8 cellular contexts compared by ENCODE assay signal in genomic region chr11:43830928-43831440, GRCh38. TPM values are rescaled to one million over a fixed set of nuclear protein-coding genes. Genes with fewer than 3 reads are reported as not detected.
A peak's percentile ranks its signal among the peaks of the same experiment; 100 is the strongest.
DNase-seq lines count a peak whose midpoint lies in the region; ATAC-seq and TF ChIP-seq lines count a peak whose summit lies in the region.

No MANE protein-coding gene starts in this region.

- ATAC-seq in activated CD8-positive, alpha-beta memory T cell treated with anti-CD3 and anti-CD28 coated beads, Interleukin-2, amount 10 ng/mL, durations not matched to agents 7 days and 5 days = peak; percentile 78

- peak overlapping the region in 2 of 7 donors; percentile 58 to 85 for H3K27ac Mint-ChIP-seq in CD14-positive monocyte
- H3K27ac Mint-ChIP-seq in activated CD8-positive, alpha-beta memory T cell treated with anti-CD3 and anti-CD28 coated beads, Interleukin-2, amount 10 ng/mL, durations not matched to agents 7 days and 5 days = no peak overlapping the region

- no peaks in the 10 kb centered on the region for H3K27me3 Mint-ChIP-seq in CD14-positive monocyte (ENCODE audit: low read depth in 3 of 3)
- H3K27me3 Mint-ChIP-seq in activated CD8-positive, alpha-beta memory T cell treated with anti-CD3 and anti-CD28 coated beads, Interleukin-2, amount 10 ng/mL, durations not matched to agents 7 days and 5 days = no peaks in the 10 kb centered on the region

- H3K36me3 Mint-ChIP-seq in CD14-positive monocyte = peaks cover 10 to 32% of the 10 kb centered on the region in 2 donors
- H3K36me3 Mint-ChIP-seq in activated CD8-positive, alpha-beta memory T cell treated with anti-CD3 and anti-CD28 coated beads, Interleukin-2, amount 10 ng/mL, durations not matched to agents 7 days and 5 days = peaks cover 3% of the 10 kb centered on the region

- intact Hi-C loops in CD14-positive monocyte (cut with micrococcal nuclease) = no loop called here

- peaks cover 17% of the 10 kb centered on the region for H3K4me1 Mint-ChIP-seq in CD14-positive monocyte
- peaks cover 10% of the 10 kb centered on the region for H3K4me1 Mint-ChIP-seq in activated CD8-positive, alpha-beta memory T cell treated with anti-CD3 and anti-CD28 coated beads, Interleukin-2, amount 10 ng/mL, durations not matched to agents 7 days and 5 days

- DNase-seq in CD14-positive monocyte (ENCODE audit: low spot score) (peak; percentile 55), HS-5 (ENCODE audit: low read depth) (peak; percentile 99), fibroblast of villous mesenchyme (ENCODE audit: low read depth) (peak; percentile 98), NCI-H526 (lab: John Stamatoyannopoulos, UW) (no peak), NCI-H2029 treated with DMSO at 0.1 percent for 48 hours (lab: John Stamatoyannopoulos, UW) (no peak), retina (no peak)
- DNase-seq in activated CD8-positive, alpha-beta memory T cell treated with anti-CD3 and anti-CD28 coated beads, Interleukin-2, amount 10 ng/mL, durations not matched to agents 7 days and 5 days = peak; percentile 46
- DNase-seq in stimulated activated CD4-positive, alpha-beta T cell treated with anti-CD3 and anti-CD28 coated beads, Interleukin-12 subunit alpha, Interleukin-12 subunit beta, amount 100 ng/mL, for 48 hours (ENCODE audit: low read depth in 2 of 3, low spot score in 1 of 3) = peak; percentile 37 to 53 (median 41)

- H3K4me3 Mint-ChIP-seq in CD14-positive monocyte = no peak overlapping the region
- H3K4me3 Mint-ChIP-seq in activated CD8-positive, alpha-beta memory T cell treated with anti-CD3 and anti-CD28 coated beads, Interleukin-2, amount 10 ng/mL, durations not matched to agents 7 days and 5 days = no peak overlapping the region

- H3K4me3 ChIP-seq in fibroblast of villous mesenchyme (ENCODE audit: low read depth, low read length) = no peak overlapping the region

- no peak for TF ChIP-seq CTCF in CD14-positive monocyte (IDR thresholded peaks at IDR 0.05)
- no peak for TF ChIP-seq CTCF in fibroblast of villous mesenchyme (IDR thresholded peaks at IDR 0.05; ENCODE audit: insufficient read depth, low read depth, low read length)

- CTCF ChIA-PET in activated CD8-positive, alpha-beta memory T cell treated with anti-CD3 and anti-CD28 coated beads, Interleukin-2, amount 10 ng/mL, durations not matched to agents 7 days and 5 days (lab: Charles Lee) = interaction anchor here (0.9 to 2.4 kb wide), 3 partner anchors 21 to 50 kb away, joined by 3 to 9 read pairs (median 5); partner anchors contain the start of gene ALKBH3

- H3K9me3 Mint-ChIP-seq in CD14-positive monocyte = no peaks in the 10 kb centered on the region
- H3K9me3 Mint-ChIP-seq in activated CD8-positive, alpha-beta memory T cell treated with anti-CD3 and anti-CD28 coated beads, Interleukin-2, amount 10 ng/mL, durations not matched to agents 7 days and 5 days (ENCODE audit: low read depth) = no peaks in the 10 kb centered on the region

RNA-seq across cellular contexts. Expression of gene ALKBH3, which starts 49.6 kb away (rescaled TPM):
- polyA plus RNA-seq in CD14-positive monocyte = 10 to 100 TPM; 22.7 to 25.8 TPM
- 10 to 100 TPM; 32.5 to 35.4 TPM for total RNA-seq in activated CD8-positive, alpha-beta memory T cell treated with anti-CD3 and anti-CD28 coated beads, Interleukin-2, amount 10 ng/mL, durations not matched to agents 7 days and 5 days
- 33.7 and 51.5 TPM in 2 replicates for total RNA-seq in fibroblast of villous mesenchyme

Comparison
In these comparisons a context has a peak if more than half of its experiments do, and no peak if none do; other contexts are left out.
1. DNase-seq: peak in CD14-positive monocyte (single experiment), HS-5 (single experiment), activated CD8-positive, alpha-beta memory T cell treated with anti-CD3 and anti-CD28 coated beads, Interleukin-2, amount 10 ng/mL, durations not matched to agents 7 days and 5 days (single experiment), fibroblast of villous mesenchyme (single experiment) and stimulated activated CD4-positive, alpha-beta T cell treated with anti-CD3 and anti-CD28 coated beads, Interleukin-12 subunit alpha, Interleukin-12 subunit beta, amount 100 ng/mL, for 48 hours (3 of 3); none in NCI-H526 (0 of 2), NCI-H2029 treated with DMSO at 0.1 percent for 48 hours (single experiment) and retina (single experiment).